Comparison of ENCODE assay signal across 1 cellular context in the genomic region with DNA sequence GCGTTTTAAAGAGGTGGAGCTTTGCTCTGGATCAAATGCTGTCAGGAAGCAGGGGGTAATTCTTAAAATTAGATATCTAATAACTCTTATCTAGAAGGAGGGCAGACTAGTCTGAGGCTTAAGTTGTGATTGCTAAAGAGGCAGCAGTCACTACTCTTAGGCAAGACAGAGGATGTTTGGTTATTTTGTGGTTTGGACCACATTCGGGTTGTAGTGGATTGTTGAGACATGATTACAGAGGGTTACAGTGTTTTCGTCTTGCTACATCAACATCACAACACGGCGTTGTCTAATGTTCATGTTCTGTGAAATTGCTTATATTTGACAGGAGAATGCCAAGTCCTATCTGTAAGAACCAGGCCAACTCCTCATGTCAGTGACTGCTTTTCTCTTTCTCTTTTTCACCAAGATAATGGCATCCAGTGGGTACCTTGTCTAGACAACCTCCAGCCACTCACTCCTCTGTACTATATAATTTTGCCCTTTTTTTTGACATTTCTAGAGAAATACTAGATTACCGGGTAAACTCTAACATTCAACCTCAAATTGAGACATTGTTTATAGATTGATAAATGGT.
A peak's percentile ranks its signal among the peaks of the same experiment; 100 is the strongest.
TF ChIP-seq lines count a peak whose summit lies in the region.

No MANE protein-coding gene starts in this region.

TF ChIP-seq in IMR-90, 13 proteins besides CTCF, POLR2A, EP300 and RAD21:
- TF ChIP-seq MXI1 (IDR thresholded peaks at IDR 0.05; ENCODE audit: borderline replicate concordance, low read depth, low read length) (no peak), MAFK (IDR thresholded peaks at IDR 0.05; ENCODE audit: low read depth, low read length) (no peak), RCOR1 (IDR thresholded peaks at IDR 0.05; ENCODE audit: insufficient replicate concordance, low read length) (no peak), CEBPB (IDR thresholded peaks at IDR 0.05; ENCODE audit: low read depth, low read length) (peak; percentile 95), MAZ (IDR thresholded peaks at IDR 0.05; ENCODE audit: borderline replicate concordance, low read depth, low read length) (no peak)
